In genomic region chr2:2600466-2600865, GRCh38 we compare ENCODE assay signal across 16 cellular contexts.
"Had no signal": no experiment of that assay in that cellular context is flagged by ENCODE, and none has a peak within 500 bp of the region (broad histone marks: within the 10 kb centered on the region; RNA-seq: fewer than 3 reads in every experiment).

No MANE protein-coding gene starts in this region.

- H3K9me3 ChIP-seq: psoas muscle, sigmoid colon had no signal

- DNase-seq: dermis blood vessel endothelial cell; erythroblast; foreskin keratinocyte; immature natural killer cell; left ventricle myocardium inferior; mesenchymal stem cell; naive B cell; psoas muscle; sigmoid colon; stimulated activated CD4-positive, alpha-beta T cell treated with anti-CD3 and anti-CD28 coated beads, Interleukin-2, amount 100 ng/mL, for 24 hours; tibial artery had no signal

- H3K36me3 Mint-ChIP-seq: naive B cell had no signal

- H3K36me3 ChIP-seq: cardiac muscle cell, left ventricle myocardium inferior, sigmoid colon, tibial artery had no signal

- H3K27me3 ChIP-seq: cardiac muscle cell, foreskin keratinocyte, sigmoid colon had no signal

- H3K27ac ChIP-seq: cardiac muscle cell, foreskin keratinocyte, left ventricle myocardium inferior, parathyroid adenoma, psoas muscle, sigmoid colon, skin epidermis, tibial artery had no signal

- H3K4me1 ChIP-seq: left ventricle myocardium inferior, parathyroid adenoma, psoas muscle, sigmoid colon, tibial artery had no signal

- H3K4me3 ChIP-seq: cardiac muscle cell, left ventricle myocardium inferior, lung, psoas muscle, sigmoid colon, skin epidermis, tibial artery had no signal

- H3K27ac Mint-ChIP-seq: immature natural killer cell; naive B cell; stimulated activated naive CD8-positive, alpha-beta T cell treated with anti-CD3 and anti-CD28 coated beads, Interleukin-15, Interleukin-2, amounts not matched to agents 100 ng/mL and 50 ng/mL, for 24 hours had no signal

- H3K4me1 Mint-ChIP-seq: immature natural killer cell, naive B cell had no signal

- H3K4me3 Mint-ChIP-seq: immature natural killer cell; naive B cell; stimulated activated naive CD8-positive, alpha-beta T cell treated with anti-CD3 and anti-CD28 coated beads, Interleukin-15, Interleukin-2, amounts not matched to agents 100 ng/mL and 50 ng/mL, for 24 hours had no signal

- ATAC-seq: psoas muscle had no signal

- H3K27me3 Mint-ChIP-seq: stimulated activated naive CD8-positive, alpha-beta T cell treated with anti-CD3 and anti-CD28 coated beads, Interleukin-15, Interleukin-2, amounts not matched to agents 100 ng/mL and 50 ng/mL, for 24 hours had no signal
